In the genomic region with DNA sequence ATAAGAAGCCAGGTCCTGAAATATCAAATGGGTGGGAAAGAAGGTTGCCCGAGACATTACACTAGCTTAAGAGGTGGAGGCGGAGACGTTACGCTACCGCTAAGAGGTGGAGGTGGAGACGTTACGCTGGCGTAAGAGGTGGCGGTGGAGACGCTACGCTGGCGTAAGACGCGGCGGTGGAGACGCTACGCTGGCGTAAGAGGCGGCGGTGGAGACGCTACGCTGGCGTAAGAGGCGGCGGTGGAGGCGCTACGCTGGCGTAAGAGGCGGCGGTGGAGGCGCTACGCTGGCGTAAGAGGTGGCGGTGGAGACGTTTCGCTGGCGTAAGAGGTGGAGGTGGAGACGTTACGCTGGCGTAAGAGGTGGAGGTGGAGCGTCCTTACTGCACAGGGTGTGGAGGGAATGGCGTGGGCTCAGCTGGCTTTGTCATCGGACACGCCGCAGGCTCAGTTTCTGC, we compare ENCODE assay signal across 1 cellular context.
A peak's percentile ranks its signal among the peaks of the same experiment; 100 is the strongest.
TF ChIP-seq lines count a peak whose summit lies in the region.

No MANE protein-coding gene starts in this region.

TF ChIP-seq in K562, 482 proteins besides CTCF, POLR2A, EP300 and RAD21 (continued from another document):
- TF ChIP-seq, protein P1, sequence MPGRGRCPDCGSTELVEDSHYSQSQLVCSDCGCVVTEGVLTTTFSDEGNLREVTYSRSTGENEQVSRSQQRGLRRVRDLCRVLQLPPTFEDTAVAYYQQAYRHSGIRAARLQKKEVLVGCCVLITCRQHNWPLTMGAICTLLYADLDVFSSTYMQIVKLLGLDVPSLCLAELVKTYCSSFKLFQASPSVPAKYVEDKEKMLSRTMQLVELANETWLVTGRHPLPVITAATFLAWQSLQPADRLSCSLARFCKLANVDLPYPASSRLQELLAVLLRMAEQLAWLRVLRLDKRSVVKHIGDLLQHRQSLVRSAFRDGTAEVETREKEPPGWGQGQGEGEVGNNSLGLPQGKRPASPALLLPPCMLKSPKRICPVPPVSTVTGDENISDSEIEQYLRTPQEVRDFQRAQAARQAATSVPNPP (IDR thresholded peaks at IDR 0.05; ENCODE audit: borderline replicate concordance, insufficient read depth, insufficient read length): no peak
- TF ChIP-seq, protein P2, sequence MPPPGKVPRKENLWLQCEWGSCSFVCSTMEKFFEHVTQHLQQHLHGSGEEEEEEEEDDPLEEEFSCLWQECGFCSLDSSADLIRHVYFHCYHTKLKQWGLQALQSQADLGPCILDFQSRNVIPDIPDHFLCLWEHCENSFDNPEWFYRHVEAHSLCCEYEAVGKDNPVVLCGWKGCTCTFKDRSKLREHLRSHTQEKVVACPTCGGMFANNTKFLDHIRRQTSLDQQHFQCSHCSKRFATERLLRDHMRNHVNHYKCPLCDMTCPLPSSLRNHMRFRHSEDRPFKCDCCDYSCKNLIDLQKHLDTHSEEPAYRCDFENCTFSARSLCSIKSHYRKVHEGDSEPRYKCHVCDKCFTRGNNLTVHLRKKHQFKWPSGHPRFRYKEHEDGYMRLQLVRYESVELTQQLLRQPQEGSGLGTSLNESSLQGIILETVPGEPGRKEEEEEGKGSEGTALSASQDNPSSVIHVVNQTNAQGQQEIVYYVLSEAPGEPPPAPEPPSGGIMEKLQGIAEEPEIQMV (tag; conservative IDR thresholded peaks at IDR 0.05; ENCODE audit: low read depth): no peak
- TF ChIP-seq IFI16 (CRISPR knock-in tag; IDR thresholded peaks at IDR 0.05): no peak
- TF ChIP-seq, protein P3, sequence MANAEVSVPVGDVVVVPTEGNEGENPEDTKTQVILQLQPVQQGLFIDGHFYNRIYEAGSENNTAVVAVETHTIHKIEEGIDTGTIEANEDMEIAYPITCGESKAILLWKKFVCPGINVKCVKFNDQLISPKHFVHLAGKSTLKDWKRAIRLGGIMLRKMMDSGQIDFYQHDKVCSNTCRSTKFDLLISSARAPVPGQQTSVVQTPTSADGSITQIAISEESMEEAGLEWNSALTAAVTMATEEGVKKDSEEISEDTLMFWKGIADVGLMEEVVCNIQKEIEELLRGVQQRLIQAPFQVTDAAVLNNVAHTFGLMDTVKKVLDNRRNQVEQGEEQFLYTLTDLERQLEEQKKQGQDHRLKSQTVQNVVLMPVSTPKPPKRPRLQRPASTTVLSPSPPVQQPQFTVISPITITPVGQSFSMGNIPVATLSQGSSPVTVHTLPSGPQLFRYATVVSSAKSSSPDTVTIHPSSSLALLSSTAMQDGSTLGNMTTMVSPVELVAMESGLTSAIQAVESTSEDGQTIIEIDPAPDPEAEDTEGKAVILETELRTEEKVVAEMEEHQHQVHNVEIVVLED (CRISPR knock-in tag; IDR thresholded peaks at IDR 0.05): peak; percentile 28; the same call in 1 of the 2 replicates
- no peak for TF ChIP-seq SRSF7 (optimal IDR thresholded peaks at IDR 0.05; ENCODE audit: low read depth, low read length)
- TF ChIP-seq, protein P4, sequence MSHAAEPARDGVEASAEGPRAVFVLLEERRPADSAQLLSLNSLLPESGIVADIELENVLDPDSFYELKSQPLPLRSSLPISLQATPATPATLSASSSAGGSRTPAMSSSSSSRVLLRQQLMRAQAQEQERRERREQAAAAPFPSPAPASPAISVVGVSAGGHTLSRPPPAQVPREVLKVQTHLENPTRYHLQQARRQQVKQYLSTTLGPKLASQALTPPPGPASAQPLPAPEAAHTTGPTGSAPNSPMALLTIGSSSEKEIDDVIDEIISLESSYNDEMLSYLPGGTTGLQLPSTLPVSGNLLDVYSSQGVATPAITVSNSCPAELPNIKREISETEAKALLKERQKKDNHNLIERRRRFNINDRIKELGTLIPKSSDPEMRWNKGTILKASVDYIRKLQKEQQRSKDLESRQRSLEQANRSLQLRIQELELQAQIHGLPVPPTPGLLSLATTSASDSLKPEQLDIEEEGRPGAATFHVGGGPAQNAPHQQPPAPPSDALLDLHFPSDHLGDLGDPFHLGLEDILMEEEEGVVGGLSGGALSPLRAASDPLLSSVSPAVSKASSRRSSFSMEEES (CRISPR knock-in tag; IDR thresholded peaks at IDR 0.05): no peak
- no peak for TF ChIP-seq COPS2 (conservative IDR thresholded peaks at IDR 0.05)
- peak in 1 of 2 experiments; percentile 66; a peak in 1 of 4 replicates for TF ChIP-seq TBL1XR1 (IDR thresholded peaks at IDR 0.05; ENCODE audit: low read length in 2 of 2)
- TF ChIP-seq RBFOX2 (IDR thresholded peaks at IDR 0.05; ENCODE audit: low read depth, low read length): peak; percentile 48; the same call in 1 of the 2 replicates
- TF ChIP-seq, protein P5, sequence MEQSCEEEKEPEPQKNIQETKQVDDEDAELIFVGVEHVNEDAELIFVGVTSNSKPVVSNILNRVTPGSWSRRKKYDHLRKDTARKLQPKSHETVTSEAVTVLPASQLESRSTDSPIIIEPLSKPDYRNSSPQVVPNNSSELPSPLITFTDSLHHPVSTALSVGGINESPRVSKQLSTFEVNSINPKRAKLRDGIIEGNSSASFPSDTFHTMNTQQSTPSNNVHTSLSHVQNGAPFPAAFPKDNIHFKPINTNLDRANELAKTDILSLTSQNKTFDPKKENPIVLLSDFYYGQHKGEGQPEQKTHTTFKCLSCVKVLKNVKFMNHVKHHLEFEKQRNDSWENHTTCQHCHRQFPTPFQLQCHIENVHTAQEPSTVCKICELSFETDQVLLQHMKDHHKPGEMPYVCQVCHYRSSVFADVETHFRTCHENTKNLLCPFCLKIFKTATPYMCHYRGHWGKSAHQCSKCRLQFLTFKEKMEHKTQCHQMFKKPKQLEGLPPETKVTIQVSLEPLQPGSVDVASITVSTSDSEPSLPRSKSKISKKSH (CRISPR knock-in tag; IDR thresholded peaks at IDR 0.05): no peak
- TF ChIP-seq TEAD4 (IDR thresholded peaks at IDR 0.05; ENCODE audit: low read length): no peak
- no peak for TF ChIP-seq TEAD4 (CRISPR knock-in tag; IDR thresholded peaks at IDR 0.05; ENCODE audit: borderline replicate concordance)
- peak; percentile 71 for TF ChIP-seq HDAC3 (IDR thresholded peaks at IDR 0.05; ENCODE audit: borderline replicate concordance, partially characterized antibody)
- TF ChIP-seq, protein P6, sequence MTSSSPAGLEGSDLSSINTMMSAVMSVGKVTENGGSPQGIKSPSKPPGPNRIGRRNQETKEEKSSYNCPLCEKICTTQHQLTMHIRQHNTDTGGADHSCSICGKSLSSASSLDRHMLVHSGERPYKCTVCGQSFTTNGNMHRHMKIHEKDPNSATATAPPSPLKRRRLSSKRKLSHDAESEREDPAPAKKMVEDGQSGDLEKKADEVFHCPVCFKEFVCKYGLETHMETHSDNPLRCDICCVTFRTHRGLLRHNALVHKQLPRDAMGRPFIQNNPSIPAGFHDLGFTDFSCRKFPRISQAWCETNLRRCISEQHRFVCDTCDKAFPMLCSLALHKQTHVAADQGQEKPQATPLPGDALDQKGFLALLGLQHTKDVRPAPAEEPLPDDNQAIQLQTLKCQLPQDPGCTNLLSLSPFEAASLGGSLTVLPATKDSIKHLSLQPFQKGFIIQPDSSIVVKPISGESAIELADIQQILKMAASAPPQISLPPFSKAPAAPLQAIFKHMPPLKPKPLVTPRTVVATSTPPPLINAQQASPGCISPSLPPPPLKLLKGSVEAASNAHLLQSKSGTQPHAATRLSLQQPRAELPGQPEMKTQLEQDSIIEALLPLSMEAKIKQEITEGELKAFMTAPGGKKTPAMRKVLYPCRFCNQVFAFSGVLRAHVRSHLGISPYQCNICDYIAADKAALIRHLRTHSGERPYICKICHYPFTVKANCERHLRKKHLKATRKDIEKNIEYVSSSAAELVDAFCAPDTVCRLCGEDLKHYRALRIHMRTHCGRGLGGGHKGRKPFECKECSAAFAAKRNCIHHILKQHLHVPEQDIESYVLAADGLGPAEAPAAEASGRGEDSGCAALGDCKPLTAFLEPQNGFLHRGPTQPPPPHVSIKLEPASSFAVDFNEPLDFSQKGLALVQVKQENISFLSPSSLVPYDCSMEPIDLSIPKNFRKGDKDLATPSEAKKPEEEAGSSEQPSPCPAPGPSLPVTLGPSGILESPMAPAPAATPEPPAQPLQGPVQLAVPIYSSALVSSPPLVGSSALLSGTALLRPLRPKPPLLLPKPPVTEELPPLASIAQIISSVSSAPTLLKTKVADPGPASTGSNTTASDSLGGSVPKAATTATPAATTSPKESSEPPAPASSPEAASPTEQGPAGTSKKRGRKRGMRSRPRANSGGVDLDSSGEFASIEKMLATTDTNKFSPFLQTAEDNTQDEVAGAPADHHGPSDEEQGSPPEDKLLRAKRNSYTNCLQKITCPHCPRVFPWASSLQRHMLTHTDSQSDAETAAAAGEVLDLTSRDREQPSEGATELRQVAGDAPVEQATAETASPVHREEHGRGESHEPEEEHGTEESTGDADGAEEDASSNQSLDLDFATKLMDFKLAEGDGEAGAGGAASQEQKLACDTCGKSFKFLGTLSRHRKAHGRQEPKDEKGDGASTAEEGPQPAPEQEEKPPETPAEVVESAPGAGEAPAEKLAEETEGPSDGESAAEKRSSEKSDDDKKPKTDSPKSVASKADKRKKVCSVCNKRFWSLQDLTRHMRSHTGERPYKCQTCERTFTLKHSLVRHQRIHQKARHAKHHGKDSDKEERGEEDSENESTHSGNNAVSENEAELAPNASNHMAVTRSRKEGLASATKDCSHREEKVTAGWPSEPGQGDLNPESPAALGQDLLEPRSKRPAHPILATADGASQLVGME (CRISPR knock-in tag; IDR thresholded peaks at IDR 0.05): no peak
- TF ChIP-seq, protein P7, sequence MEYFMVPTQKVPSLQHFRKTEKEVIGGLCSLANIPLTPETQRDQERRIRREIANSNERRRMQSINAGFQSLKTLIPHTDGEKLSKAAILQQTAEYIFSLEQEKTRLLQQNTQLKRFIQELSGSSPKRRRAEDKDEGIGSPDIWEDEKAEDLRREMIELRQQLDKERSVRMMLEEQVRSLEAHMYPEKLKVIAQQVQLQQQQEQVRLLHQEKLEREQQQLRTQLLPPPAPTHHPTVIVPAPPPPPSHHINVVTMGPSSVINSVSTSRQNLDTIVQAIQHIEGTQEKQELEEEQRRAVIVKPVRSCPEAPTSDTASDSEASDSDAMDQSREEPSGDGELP (CRISPR knock-in tag; IDR thresholded peaks at IDR 0.05; ENCODE audit: borderline replicate concordance): peak; percentile 56; the same call in 1 of the 2 replicates
- no peak for TF ChIP-seq ZNF780A (CRISPR knock-in tag; IDR thresholded peaks at IDR 0.05)
- no peak for TF ChIP-seq TAL1 (IDR thresholded peaks at IDR 0.05)
- peak in 1 of 3 experiments; percentile 38 for TF ChIP-seq YY1 (IDR thresholded peaks at IDR 0.05; ENCODE audit: borderline replicate concordance in 1 of 3, control insufficient read depth in 1 of 3, extremely low read depth in 1 of 3, insufficient read depth in 3 of 3, insufficient read length in 1 of 3, insufficient replicate concordance in 2 of 3, low read depth in 1 of 3, low read length in 2 of 3)
TF ChIP-seq in K562: peak in this region for 14.
